ENCODE assay signal across 1 cellular context in the genomic region with DNA sequence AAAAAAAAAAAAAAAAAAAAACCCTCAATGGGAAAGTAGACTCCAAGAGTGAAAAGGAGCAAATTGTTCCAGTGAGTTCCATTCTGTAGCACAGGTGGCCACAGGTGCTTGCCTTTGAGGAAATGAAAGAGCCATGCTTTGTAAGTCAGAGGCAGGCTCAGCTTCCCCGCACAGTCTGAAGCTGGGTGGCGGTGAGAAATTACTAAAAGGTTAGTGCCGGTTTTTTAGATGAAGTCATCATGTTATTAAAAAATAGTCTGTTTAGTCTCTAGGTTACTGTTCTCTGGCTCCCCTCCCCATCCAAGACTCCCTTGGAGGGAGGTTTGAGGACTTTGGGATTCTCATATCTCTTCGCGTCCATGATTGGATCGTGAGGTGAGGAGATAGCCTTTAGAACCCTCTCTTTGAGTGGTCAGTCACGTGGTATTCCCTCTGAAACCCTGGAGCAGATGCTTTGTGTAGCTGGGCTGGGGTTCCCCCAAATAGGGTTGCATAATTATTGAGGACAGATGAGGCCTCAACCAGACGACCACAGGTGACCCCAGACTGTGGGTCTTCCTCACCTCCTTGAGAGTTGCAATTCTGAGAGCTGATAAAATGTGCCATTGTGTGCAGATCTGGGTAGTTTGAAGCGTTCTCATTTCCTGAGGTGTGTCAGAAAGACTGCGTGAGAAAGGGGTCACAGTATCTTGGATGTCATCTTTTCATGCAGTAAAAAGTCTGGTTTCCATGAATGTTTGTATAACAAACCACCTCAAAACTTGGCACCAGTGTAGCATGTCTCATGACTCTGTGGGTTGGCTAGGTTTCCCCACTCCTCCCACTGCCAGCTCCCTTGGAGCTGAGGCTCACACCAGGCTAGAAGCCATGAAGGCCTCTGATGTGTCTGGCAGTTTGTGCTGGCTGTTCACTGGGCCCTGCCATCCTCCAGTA.
TF ChIP-seq lines count a peak whose summit lies in the region.

No MANE protein-coding gene starts in this region.

TF ChIP-seq in SK-N-SH, 30 proteins besides CTCF, POLR2A, EP300 and RAD21 (continued from another document):
- TF ChIP-seq, protein P1, sequence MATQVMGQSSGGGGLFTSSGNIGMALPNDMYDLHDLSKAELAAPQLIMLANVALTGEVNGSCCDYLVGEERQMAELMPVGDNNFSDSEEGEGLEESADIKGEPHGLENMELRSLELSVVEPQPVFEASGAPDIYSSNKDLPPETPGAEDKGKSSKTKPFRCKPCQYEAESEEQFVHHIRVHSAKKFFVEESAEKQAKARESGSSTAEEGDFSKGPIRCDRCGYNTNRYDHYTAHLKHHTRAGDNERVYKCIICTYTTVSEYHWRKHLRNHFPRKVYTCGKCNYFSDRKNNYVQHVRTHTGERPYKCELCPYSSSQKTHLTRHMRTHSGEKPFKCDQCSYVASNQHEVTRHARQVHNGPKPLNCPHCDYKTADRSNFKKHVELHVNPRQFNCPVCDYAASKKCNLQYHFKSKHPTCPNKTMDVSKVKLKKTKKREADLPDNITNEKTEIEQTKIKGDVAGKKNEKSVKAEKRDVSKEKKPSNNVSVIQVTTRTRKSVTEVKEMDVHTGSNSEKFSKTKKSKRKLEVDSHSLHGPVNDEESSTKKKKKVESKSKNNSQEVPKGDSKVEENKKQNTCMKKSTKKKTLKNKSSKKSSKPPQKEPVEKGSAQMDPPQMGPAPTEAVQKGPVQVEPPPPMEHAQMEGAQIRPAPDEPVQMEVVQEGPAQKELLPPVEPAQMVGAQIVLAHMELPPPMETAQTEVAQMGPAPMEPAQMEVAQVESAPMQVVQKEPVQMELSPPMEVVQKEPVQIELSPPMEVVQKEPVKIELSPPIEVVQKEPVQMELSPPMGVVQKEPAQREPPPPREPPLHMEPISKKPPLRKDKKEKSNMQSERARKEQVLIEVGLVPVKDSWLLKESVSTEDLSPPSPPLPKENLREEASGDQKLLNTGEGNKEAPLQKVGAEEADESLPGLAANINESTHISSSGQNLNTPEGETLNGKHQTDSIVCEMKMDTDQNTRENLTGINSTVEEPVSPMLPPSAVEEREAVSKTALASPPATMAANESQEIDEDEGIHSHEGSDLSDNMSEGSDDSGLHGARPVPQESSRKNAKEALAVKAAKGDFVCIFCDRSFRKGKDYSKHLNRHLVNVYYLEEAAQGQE (IDR thresholded peaks at IDR 0.05; ENCODE audit: low read depth, low read length) = no peak
- TF ChIP-seq MXI1 (IDR thresholded peaks at IDR 0.05; ENCODE audit: low read depth, low read length) = no peak
- TF ChIP-seq YY1 (IDR thresholded peaks at IDR 0.05; ENCODE audit: low read depth) = no peak
- TF ChIP-seq RFX5 (IDR thresholded peaks at IDR 0.05; ENCODE audit: low read length) = no peak
- peak; percentile 40 for TF ChIP-seq JUND (IDR thresholded peaks at IDR 0.05)
- no peak for TF ChIP-seq SMC3 (IDR thresholded peaks at IDR 0.05; ENCODE audit: low read depth, low read length)
- TF ChIP-seq ELF1 (IDR thresholded peaks at IDR 0.05) = no peak
- TF ChIP-seq, protein P2, sequence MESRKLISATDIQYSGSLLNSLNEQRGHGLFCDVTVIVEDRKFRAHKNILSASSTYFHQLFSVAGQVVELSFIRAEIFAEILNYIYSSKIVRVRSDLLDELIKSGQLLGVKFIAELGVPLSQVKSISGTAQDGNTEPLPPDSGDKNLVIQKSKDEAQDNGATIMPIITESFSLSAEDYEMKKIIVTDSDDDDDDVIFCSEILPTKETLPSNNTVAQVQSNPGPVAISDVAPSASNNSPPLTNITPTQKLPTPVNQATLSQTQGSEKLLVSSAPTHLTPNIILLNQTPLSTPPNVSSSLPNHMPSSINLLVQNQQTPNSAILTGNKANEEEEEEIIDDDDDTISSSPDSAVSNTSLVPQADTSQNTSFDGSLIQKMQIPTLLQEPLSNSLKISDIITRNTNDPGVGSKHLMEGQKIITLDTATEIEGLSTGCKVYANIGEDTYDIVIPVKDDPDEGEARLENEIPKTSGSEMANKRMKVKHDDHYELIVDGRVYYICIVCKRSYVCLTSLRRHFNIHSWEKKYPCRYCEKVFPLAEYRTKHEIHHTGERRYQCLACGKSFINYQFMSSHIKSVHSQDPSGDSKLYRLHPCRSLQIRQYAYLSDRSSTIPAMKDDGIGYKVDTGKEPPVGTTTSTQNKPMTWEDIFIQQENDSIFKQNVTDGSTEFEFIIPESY (IDR thresholded peaks at IDR 0.05; ENCODE audit: borderline replicate concordance, low read depth) = no peak
- peak; percentile 23; the same call in 1 of the 2 replicates for TF ChIP-seq FOSL2 (IDR thresholded peaks at IDR 0.05; ENCODE audit: borderline replicate concordance, low read depth)
- TF ChIP-seq, protein P3, sequence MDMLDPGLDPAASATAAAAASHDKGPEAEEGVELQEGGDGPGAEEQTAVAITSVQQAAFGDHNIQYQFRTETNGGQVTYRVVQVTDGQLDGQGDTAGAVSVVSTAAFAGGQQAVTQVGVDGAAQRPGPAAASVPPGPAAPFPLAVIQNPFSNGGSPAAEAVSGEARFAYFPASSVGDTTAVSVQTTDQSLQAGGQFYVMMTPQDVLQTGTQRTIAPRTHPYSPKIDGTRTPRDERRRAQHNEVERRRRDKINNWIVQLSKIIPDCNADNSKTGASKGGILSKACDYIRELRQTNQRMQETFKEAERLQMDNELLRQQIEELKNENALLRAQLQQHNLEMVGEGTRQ (IDR thresholded peaks at IDR 0.05; ENCODE audit: borderline replicate concordance, low read depth, low read length) = no peak
- TF ChIP-seq GABPA (IDR thresholded peaks at IDR 0.05; ENCODE audit: low read depth) = no peak
- TF ChIP-seq, protein P4, sequence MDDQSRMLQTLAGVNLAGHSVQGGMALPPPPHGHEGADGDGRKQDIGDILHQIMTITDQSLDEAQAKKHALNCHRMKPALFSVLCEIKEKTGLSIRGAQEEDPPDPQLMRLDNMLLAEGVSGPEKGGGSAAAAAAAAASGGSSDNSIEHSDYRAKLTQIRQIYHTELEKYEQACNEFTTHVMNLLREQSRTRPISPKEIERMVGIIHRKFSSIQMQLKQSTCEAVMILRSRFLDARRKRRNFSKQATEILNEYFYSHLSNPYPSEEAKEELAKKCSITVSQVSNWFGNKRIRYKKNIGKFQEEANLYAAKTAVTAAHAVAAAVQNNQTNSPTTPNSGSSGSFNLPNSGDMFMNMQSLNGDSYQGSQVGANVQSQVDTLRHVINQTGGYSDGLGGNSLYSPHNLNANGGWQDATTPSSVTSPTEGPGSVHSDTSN (IDR thresholded peaks at IDR 0.05) = peak; percentile 55; the same call in 1 of the 2 replicates
- no peak for TF ChIP-seq MEF2A (IDR thresholded peaks at IDR 0.05; ENCODE audit: borderline replicate concordance, low read depth)
- TF ChIP-seq, protein P5, sequence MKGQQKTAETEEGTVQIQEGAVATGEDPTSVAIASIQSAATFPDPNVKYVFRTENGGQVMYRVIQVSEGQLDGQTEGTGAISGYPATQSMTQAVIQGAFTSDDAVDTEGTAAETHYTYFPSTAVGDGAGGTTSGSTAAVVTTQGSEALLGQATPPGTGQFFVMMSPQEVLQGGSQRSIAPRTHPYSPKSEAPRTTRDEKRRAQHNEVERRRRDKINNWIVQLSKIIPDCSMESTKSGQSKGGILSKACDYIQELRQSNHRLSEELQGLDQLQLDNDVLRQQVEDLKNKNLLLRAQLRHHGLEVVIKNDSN (IDR thresholded peaks at IDR 0.05; ENCODE audit: borderline replicate concordance, low read depth) = no peak
- no peak for TF ChIP-seq FOXJ3 (CRISPR knock-in tag; IDR thresholded peaks at IDR 0.05)
- no peak for TF ChIP-seq NRF1 (IDR thresholded peaks at IDR 0.05; ENCODE audit: low read depth, low read length)
